Comparison of ENCODE assay signal across 18 cellular contexts in genomic region chr5:150440948-150441812, GRCh38. TPM values are rescaled to one million over a fixed set of nuclear protein-coding genes. Genes with fewer than 3 reads are reported as not detected.
DNase-seq lines count a peak whose midpoint lies in the region; ATAC-seq and TF ChIP-seq lines count a peak whose summit lies in the region.
"Had no signal": no experiment of that assay in that cellular context is flagged by ENCODE, and none has a peak within 500 bp of the region (broad histone marks: within the 10 kb centered on the region; RNA-seq: fewer than 3 reads in every experiment).

No MANE protein-coding gene starts in this region.

- peak overlapping the region; percentile 46 for H3K27ac Mint-ChIP-seq in activated naive CD8-positive, alpha-beta T cell treated with anti-CD3 and anti-CD28 coated beads, Interleukin-2, amount 10 ng/mL, durations not matched to agents 7 days and 5 days
- H3K27ac Mint-ChIP-seq in activated naive CD8-positive, alpha-beta T cell treated with anti-CD3 and anti-CD28 coated beads for 36 hours: no peak overlapping the region
- H3K27ac Mint-ChIP-seq in activated T-helper 17 cell treated with anti-CD3 and anti-CD28 coated beads, Interleukin-2, amount 50 U/mL, for 72 hours: peak overlapping the region; percentile 49
- peak overlapping the region; percentile 61 for H3K27ac Mint-ChIP-seq in stimulated activated effector memory CD8-positive, alpha-beta T cell treated with anti-CD3 and anti-CD28 coated beads, Interleukin-12 subunit alpha, Interleukin-12 subunit beta, amount 100 ng/mL, for 72 hours

- H3K27ac ChIP-seq in right atrium auricular region: peak overlapping the region; percentile 36 to 57
- H3K27ac ChIP-seq: coronary artery, neutrophil, SJSA1, vagina had no signal

- DNase-seq in activated naive CD8-positive, alpha-beta T cell treated with anti-CD3 and anti-CD28 coated beads, Interleukin-2, amount 10 ng/mL, durations not matched to agents 7 days and 5 days: no peak
- DNase-seq in activated naive CD8-positive, alpha-beta T cell treated with anti-CD3 and anti-CD28 coated beads for 36 hours: no peak
- DNase-seq in right atrium auricular region (ENCODE audit: low spot score) (no peak), LoVo (ENCODE audit: low spot score) (no peak), NCI-H2107 treated with DMSO at 0.1 percent for 48 hours (lab: John Stamatoyannopoulos, UW; ENCODE audit: unreplicated experiment) (no peak), NCI-H2029 treated with DMSO at 0.1 percent for 48 hours (lab: John Stamatoyannopoulos, UW) (no peak)
- DNase-seq in stimulated activated effector memory CD8-positive, alpha-beta T cell treated with anti-CD3 and anti-CD28 coated beads, Interleukin-12 subunit alpha, Interleukin-12 subunit beta, amount 100 ng/mL, for 72 hours (ENCODE audit: low spot score in 2 of 2): no peak
- DNase-seq: activated CD4-positive, alpha-beta T cell treated with anti-CD3 and anti-CD28 coated beads for 1 hour; activated effector memory CD4-positive, alpha-beta T cell treated with Interleukin-2 at 50 U/mL for 16 hours; NCI-H1436 treated with DMSO at 0.1 percent for 48 hours; NCI-H774; stimulated activated CD8-positive, alpha-beta memory T cell treated with anti-CD3 and anti-CD28 coated beads, Interleukin-4, amount 100 ng/mL, for 48 hours had no signal

- H3K4me3 ChIP-seq in right atrium auricular region: no peak overlapping the region
- H3K4me3 ChIP-seq: coronary artery, gastroesophageal sphincter, SJSA1, vagina had no signal

- TF ChIP-seq CTCF in right atrium auricular region (IDR thresholded peaks at IDR 0.05): no peak

- peaks cover 12% of the 10 kb centered on the region for H3K36me3 Mint-ChIP-seq in activated naive CD8-positive, alpha-beta T cell treated with anti-CD3 and anti-CD28 coated beads, Interleukin-2, amount 10 ng/mL, durations not matched to agents 7 days and 5 days
- H3K36me3 Mint-ChIP-seq in activated naive CD8-positive, alpha-beta T cell treated with anti-CD3 and anti-CD28 coated beads for 36 hours: peaks cover 27% of the 10 kb centered on the region
- peaks cover 49% of the 10 kb centered on the region for H3K36me3 Mint-ChIP-seq in activated T-helper 17 cell treated with anti-CD3 and anti-CD28 coated beads, Interleukin-2, amount 50 U/mL, for 72 hours (ENCODE audit: low read depth)
- H3K36me3 Mint-ChIP-seq in stimulated activated effector memory CD8-positive, alpha-beta T cell treated with anti-CD3 and anti-CD28 coated beads, Interleukin-12 subunit alpha, Interleukin-12 subunit beta, amount 100 ng/mL, for 72 hours: peaks cover 50% of the 10 kb centered on the region

- no peak for ATAC-seq in activated naive CD8-positive, alpha-beta T cell treated with anti-CD3 and anti-CD28 coated beads, Interleukin-2, amount 10 ng/mL, durations not matched to agents 7 days and 5 days (ENCODE audit: low read depth)
- no peak for ATAC-seq in activated T-helper 17 cell treated with anti-CD3 and anti-CD28 coated beads, Interleukin-2, amount 50 U/mL, for 72 hours (replicated peaks)
- no peak for ATAC-seq in stimulated activated effector memory CD8-positive, alpha-beta T cell treated with anti-CD3 and anti-CD28 coated beads, Interleukin-12 subunit alpha, Interleukin-12 subunit beta, amount 100 ng/mL, for 72 hours
- ATAC-seq: gastroesophageal sphincter had no signal

- H3K4me3 Mint-ChIP-seq in activated naive CD8-positive, alpha-beta T cell treated with anti-CD3 and anti-CD28 coated beads, Interleukin-2, amount 10 ng/mL, durations not matched to agents 7 days and 5 days: no peak overlapping the region
- no peak overlapping the region for H3K4me3 Mint-ChIP-seq in activated naive CD8-positive, alpha-beta T cell treated with anti-CD3 and anti-CD28 coated beads for 36 hours
- no peak overlapping the region for H3K4me3 Mint-ChIP-seq in activated T-helper 17 cell treated with anti-CD3 and anti-CD28 coated beads, Interleukin-2, amount 50 U/mL, for 72 hours
- H3K4me3 Mint-ChIP-seq in stimulated activated effector memory CD8-positive, alpha-beta T cell treated with anti-CD3 and anti-CD28 coated beads, Interleukin-12 subunit alpha, Interleukin-12 subunit beta, amount 100 ng/mL, for 72 hours: no peak overlapping the region

- no peaks in the 10 kb centered on the region for H3K9me3 Mint-ChIP-seq in activated naive CD8-positive, alpha-beta T cell treated with anti-CD3 and anti-CD28 coated beads, Interleukin-2, amount 10 ng/mL, durations not matched to agents 7 days and 5 days
- no peaks in the 10 kb centered on the region for H3K9me3 Mint-ChIP-seq in activated naive CD8-positive, alpha-beta T cell treated with anti-CD3 and anti-CD28 coated beads for 36 hours
- no peaks in the 10 kb centered on the region for H3K9me3 Mint-ChIP-seq in activated T-helper 17 cell treated with anti-CD3 and anti-CD28 coated beads, Interleukin-2, amount 50 U/mL, for 72 hours
- no peaks in the 10 kb centered on the region for H3K9me3 Mint-ChIP-seq in stimulated activated effector memory CD8-positive, alpha-beta T cell treated with anti-CD3 and anti-CD28 coated beads, Interleukin-12 subunit alpha, Interleukin-12 subunit beta, amount 100 ng/mL, for 72 hours

- no peaks in the 10 kb centered on the region for H3K27me3 ChIP-seq in right atrium auricular region
- H3K27me3 ChIP-seq: gastroesophageal sphincter, neutrophil, SJSA1, vagina had no signal

- peaks cover 10% of the 10 kb centered on the region for H3K4me1 Mint-ChIP-seq in activated naive CD8-positive, alpha-beta T cell treated with anti-CD3 and anti-CD28 coated beads, Interleukin-2, amount 10 ng/mL, durations not matched to agents 7 days and 5 days
- peaks cover 19% of the 10 kb centered on the region for H3K4me1 Mint-ChIP-seq in activated naive CD8-positive, alpha-beta T cell treated with anti-CD3 and anti-CD28 coated beads for 36 hours
- peaks cover 15% of the 10 kb centered on the region for H3K4me1 Mint-ChIP-seq in activated T-helper 17 cell treated with anti-CD3 and anti-CD28 coated beads, Interleukin-2, amount 50 U/mL, for 72 hours
- peaks cover 30% of the 10 kb centered on the region for H3K4me1 Mint-ChIP-seq in stimulated activated effector memory CD8-positive, alpha-beta T cell treated with anti-CD3 and anti-CD28 coated beads, Interleukin-12 subunit alpha, Interleukin-12 subunit beta, amount 100 ng/mL, for 72 hours

- peaks cover 31% of the 10 kb centered on the region for H3K36me3 ChIP-seq in right atrium auricular region

- H3K27me3 Mint-ChIP-seq in activated naive CD8-positive, alpha-beta T cell treated with anti-CD3 and anti-CD28 coated beads, Interleukin-2, amount 10 ng/mL, durations not matched to agents 7 days and 5 days: no peaks in the 10 kb centered on the region
- no peaks in the 10 kb centered on the region for H3K27me3 Mint-ChIP-seq in activated naive CD8-positive, alpha-beta T cell treated with anti-CD3 and anti-CD28 coated beads for 36 hours
- H3K27me3 Mint-ChIP-seq in activated T-helper 17 cell treated with anti-CD3 and anti-CD28 coated beads, Interleukin-2, amount 50 U/mL, for 72 hours: no peaks in the 10 kb centered on the region

- POLR2A ChIA-PET in activated naive CD8-positive, alpha-beta T cell treated with anti-CD3 and anti-CD28 coated beads, Interleukin-2, amount 10 ng/mL, durations not matched to agents 7 days and 5 days (lab: Charles Lee): no interaction called here

- peaks cover 0 to 19% of the 10 kb centered on the region in 2 donors for H3K4me1 ChIP-seq in right atrium auricular region

- H3K9me3 ChIP-seq in right atrium auricular region: no peaks in the 10 kb centered on the region
- H3K9me3 ChIP-seq: gastroesophageal sphincter, neutrophil, SJSA1, vagina had no signal

RNA-seq across cellular contexts. Expression of gene RPS14, which starts 8.4 kb away (rescaled TPM):
- 1,000 to 10,000 TPM; 2,811 to 2,872 TPM for total RNA-seq in activated naive CD8-positive, alpha-beta T cell treated with anti-CD3 and anti-CD28 coated beads, Interleukin-2, amount 10 ng/mL, durations not matched to agents 7 days and 5 days
- total RNA-seq in activated naive CD8-positive, alpha-beta T cell treated with anti-CD3 and anti-CD28 coated beads for 36 hours: 1,000 to 10,000 TPM; 2,978 to 3,004 TPM
- total RNA-seq in activated T-helper 17 cell treated with anti-CD3 and anti-CD28 coated beads, Interleukin-2, amount 50 U/mL, for 72 hours: 1,000 to 10,000 TPM; 2,772 to 2,939 TPM
- 1,000 to 10,000 TPM; 1,334 to 2,461 TPM for total RNA-seq in right atrium auricular region

RNA-seq across cellular contexts. Expression of gene CD74, which starts 28.5 kb away (rescaled TPM):
- 100 to 1,000 TPM; 341 to 350 TPM for total RNA-seq in activated naive CD8-positive, alpha-beta T cell treated with anti-CD3 and anti-CD28 coated beads, Interleukin-2, amount 10 ng/mL, durations not matched to agents 7 days and 5 days
- 100 to 1,000 TPM; 290 to 294 TPM for total RNA-seq in activated naive CD8-positive, alpha-beta T cell treated with anti-CD3 and anti-CD28 coated beads for 36 hours
- total RNA-seq in activated T-helper 17 cell treated with anti-CD3 and anti-CD28 coated beads, Interleukin-2, amount 50 U/mL, for 72 hours: 100 to 1,000 TPM; 265 to 629 TPM
- 100 to 1,000 TPM; 268 to 424 TPM for total RNA-seq in right atrium auricular region
- total RNA-seq: SJSA1 had no signal
